8 cellular contexts compared by ENCODE assay signal in genomic region chr3:15055019-15055557, GRCh38. TPM values are rescaled to one million over a fixed set of nuclear protein-coding genes. Genes with fewer than 3 reads are reported as not detected.
DNase-seq lines count a peak whose midpoint lies in the region; ATAC-seq, FAIRE-seq and TF ChIP-seq lines count a peak whose summit lies in the region.

No MANE protein-coding gene starts in this region.

- H3K27me3 ChIP-seq in small intestine (ENCODE audit: control insufficient read depth in 2 of 2, insufficient read depth in 2 of 2, low read length in 2 of 2) (no peaks in the 10 kb centered on the region), A673 (replicated peaks; ENCODE audit: insufficient read depth, low read depth, low read length, poor library complexity) (no peaks in the 10 kb centered on the region)

- BruUV-seq in A673 (replicated peaks; lab: Mats Ljungman, UMichigan) = no TSS peak

- no peak for FAIRE-seq in small intestine (lab: Jason Lieb, UNC)

- H3K9me3 ChIP-seq in small intestine (ENCODE audit: control insufficient read depth, low read depth) = no peaks in the 10 kb centered on the region
- no peaks in the 10 kb centered on the region for H3K9me3 ChIP-seq in A673 (ENCODE audit: low read depth, low read length, poor library complexity, severe bottlenecking)

- ATAC-seq in GM18519 (IDR thresholded peaks at IDR 0.05; ENCODE audit: low FRiP score, unreplicated experiment) (peak; percentile 35), HG03095 (IDR thresholded peaks at IDR 0.05; ENCODE audit: unreplicated experiment) (peak; percentile 39)

- no peak for TF ChIP-seq CTCF in A673 (conservative IDR thresholded peaks at IDR 0.05; ENCODE audit: low read depth, low read length)

- DNase-seq in activated T-cell treated with anti-CD3 and anti-CD28 coated beads for 1 hour (ENCODE audit: low read depth) = peak; percentile 14
- DNase-seq in small intestine = peak; percentile 46
- no peak for DNase-seq in GM03348 (ENCODE audit: low spot score)
- DNase-seq in cerebellar nuclear complex (lab: John Stamatoyannopoulos, UW) = no peak
- no peak for DNase-seq in A673 (ENCODE audit: low spot score)
- no peak for DNase-seq in amygdala (lab: John Stamatoyannopoulos, UW)

- H3K4me3 ChIP-seq in small intestine (ENCODE audit: low read depth in 1 of 2, low read length in 2 of 2) (no peak overlapping the region), A673 (ENCODE audit: low read depth, low read length, poor library complexity, severe bottlenecking) (no peak overlapping the region)

- CTCF ChIA-PET in A673 (lab: Charles Lee) = no interaction called here

- no peaks in the 10 kb centered on the region for H3K4me1 ChIP-seq in small intestine (ENCODE audit: control insufficient read depth in 2 of 2, insufficient read depth in 1 of 2, low read depth in 1 of 2, low read length in 1 of 2)
- H3K4me1 ChIP-seq in A673 (ENCODE audit: insufficient read depth, low read length, poor library complexity, severe bottlenecking) = no peaks in the 10 kb centered on the region

- H3K36me3 ChIP-seq in small intestine (ENCODE audit: control insufficient read depth in 2 of 2, insufficient read depth in 2 of 2, low read length in 2 of 2) (peaks cover 6 to 23% of the 10 kb centered on the region in 2 donors), A673 (ENCODE audit: insufficient read depth, low read length, poor library complexity, severe bottlenecking) (peaks cover 64% of the 10 kb centered on the region)

- intact Hi-C loops in A673 (cut with micrococcal nuclease; ENCODE audit: unreplicated experiment) = no loop called here

- WGBS in small intestine, 3 donors = 72 to 88% (median 77%) methylated on average over 8 of the region's 8 CpGs

- POLR2A ChIA-PET in A673 (lab: Charles Lee; ENCODE audit: low non-redundant PET) = no interaction called here

- H3K27ac ChIP-seq in small intestine (ENCODE audit: low read depth in 1 of 2, low read length in 1 of 2) = no peak overlapping the region
- H3K27ac ChIP-seq in A673 (ENCODE audit: low read depth, low read length, poor library complexity, severe bottlenecking) = no peak overlapping the region

RNA-seq across cellular contexts. Expression of gene MRPS25, which starts 10.0 kb away (rescaled TPM):
- polyA plus RNA-seq in small intestine = 100 to 1,000 TPM in 1 of 3 donors, 10 to 100 TPM in 2; 62.4 to 159 (median 96.7) TPM
- total RNA-seq in A673 (2021) = 75.5 and 91.3 TPM in 2 replicates

RNA-seq across cellular contexts. Expression of gene RBSN, which starts 43.9 kb away (rescaled TPM):
- polyA plus RNA-seq in small intestine = 1 to 10 TPM; 4.5 to 8.7 (median 4.6) TPM
- total RNA-seq in A673 (2021) = 31.2 and 35.2 TPM in 2 replicates

Comparison
In these comparisons a context has a peak if more than half of its experiments do, and no peak if none do; other contexts are left out.
1. DNase-seq: peak in activated T-cell treated with anti-CD3 and anti-CD28 coated beads for 1 hour (single experiment) and small intestine (single experiment); none in GM03348 (single experiment), cerebellar nuclear complex (0 of 2), A673 (single experiment) and amygdala (0 of 56).